8 cellular contexts compared by ENCODE assay signal in genomic region chr13:27721681-27722080, GRCh38.
"Had no signal": no experiment of that assay in that cellular context is flagged by ENCODE, and none has a peak within 500 bp of the region (broad histone marks: within the 10 kb centered on the region; RNA-seq: fewer than 3 reads in every experiment).

No MANE protein-coding gene starts in this region.

- H3K9me3 Mint-ChIP-seq: H9 had no signal

- H3K4me3 ChIP-seq: K562 had no signal

- H3K4me3 Mint-ChIP-seq: H9 had no signal

- FAIRE-seq: H54, HepG2, K562 had no signal

- DNase-seq: GOT3, H9, HCEC 1CT, KG1 had no signal

- H3K27ac ChIP-seq: HL-60 had no signal

- ATAC-seq: HepG2, K562 had no signal

- H3K27ac Mint-ChIP-seq: H9 had no signal
